ENCODE assay signal across 1 cellular context in genomic region chr11:2839395-2839941, GRCh38.
A peak's percentile ranks its signal among the peaks of the same experiment; 100 is the strongest.
TF ChIP-seq lines count a peak whose summit lies in the region.

No MANE protein-coding gene starts in this region.

TF ChIP-seq in HepG2, 621 proteins besides CTCF, POLR2A, EP300 and RAD21 (continued from another document and continues in another):
- TF ChIP-seq ZNF138 (CRISPR knock-in tag; IDR thresholded peaks at IDR 0.05; ENCODE audit: low read depth) (no peak), ZNF224 (CRISPR knock-in tag; IDR thresholded peaks at IDR 0.05) (no peak), PHF8 (CRISPR knock-in tag; IDR thresholded peaks at IDR 0.05) (no peak), ZNF770 (CRISPR knock-in tag; IDR thresholded peaks at IDR 0.05) (no peak), HMGA1 (CRISPR knock-in tag; conservative IDR thresholded peaks at IDR 0.05) (no peak), NAIF1 (CRISPR knock-in tag; IDR thresholded peaks at IDR 0.05; ENCODE audit: borderline replicate concordance) (no peak), ZNF10 (CRISPR knock-in tag; IDR thresholded peaks at IDR 0.05; ENCODE audit: borderline replicate concordance, low read depth) (no peak), FOXK1 (CRISPR knock-in tag; IDR thresholded peaks at IDR 0.05; ENCODE audit: borderline replicate concordance, low read depth) (no peak), ZNF672 (CRISPR knock-in tag; IDR thresholded peaks at IDR 0.05) (no peak), SYNCRIP (IDR thresholded peaks at IDR 0.05; ENCODE audit: insufficient read depth, low read depth, low read length) (no peak), ZBTB1 (CRISPR knock-in tag; IDR thresholded peaks at IDR 0.05; ENCODE audit: borderline replicate concordance) (no peak), ZNF558 (CRISPR knock-in tag; IDR thresholded peaks at IDR 0.05; ENCODE audit: borderline replicate concordance) (no peak), RFX5 (IDR thresholded peaks at IDR 0.05; ENCODE audit: low read depth, low read length) (no peak), ZMYM2 (CRISPR knock-in tag; IDR thresholded peaks at IDR 0.05) (no peak), SCMH1 (CRISPR knock-in tag; IDR thresholded peaks at IDR 0.05; ENCODE audit: borderline replicate concordance) (no peak), CBX2 (IDR thresholded peaks at IDR 0.05; ENCODE audit: low read depth, low read length) (no peak), CBX2 (CRISPR knock-in tag; IDR thresholded peaks at IDR 0.05; ENCODE audit: low read depth) (no peak), ZNF501 (CRISPR knock-in tag; IDR thresholded peaks at IDR 0.05) (no peak), GZF1 (CRISPR knock-in tag; IDR thresholded peaks at IDR 0.05) (no peak), SMYD3 (CRISPR knock-in tag; IDR thresholded peaks at IDR 0.05) (no peak), SP140L (CRISPR knock-in tag; IDR thresholded peaks at IDR 0.05; ENCODE audit: borderline replicate concordance) (no peak), KLF12 (CRISPR knock-in tag; IDR thresholded peaks at IDR 0.05; ENCODE audit: borderline replicate concordance) (no peak), IKZF4 (CRISPR knock-in tag; IDR thresholded peaks at IDR 0.05; ENCODE audit: borderline replicate concordance, low read depth, not compliant biosample characterization) (no peak), IRF9 (CRISPR knock-in tag; IDR thresholded peaks at IDR 0.05; ENCODE audit: borderline replicate concordance) (no peak; the same call in 1 of the 2 replicates), ZNF335 (CRISPR knock-in tag; IDR thresholded peaks at IDR 0.05) (0 out of 2 replicates have a peak, but pooled peaks have one; percentile 31), NR2C2 (CRISPR knock-in tag; IDR thresholded peaks at IDR 0.05; ENCODE audit: borderline replicate concordance) (no peak), IRX3 (CRISPR knock-in tag; IDR thresholded peaks at IDR 0.05; ENCODE audit: borderline replicate concordance, low read depth) (no peak), ZNF343 (CRISPR knock-in tag; IDR thresholded peaks at IDR 0.05) (no peak), XRCC5 (optimal IDR thresholded peaks at IDR 0.05; ENCODE audit: low read length) (no peak), NR3C1 (CRISPR knock-in tag; IDR thresholded peaks at IDR 0.05) (no peak), GABPA (IDR thresholded peaks at IDR 0.05; ENCODE audit: low read depth, low read length) (no peak), GABPA (CRISPR knock-in tag; IDR thresholded peaks at IDR 0.05; ENCODE audit: low read depth) (no peak), BRD4 (CRISPR knock-in tag; IDR thresholded peaks at IDR 0.05) (no peak), AFF4 (CRISPR knock-in tag; IDR thresholded peaks at IDR 0.05) (no peak), PHF20 (CRISPR knock-in tag; IDR thresholded peaks at IDR 0.05) (no peak), ZNF816 (CRISPR knock-in tag; IDR thresholded peaks at IDR 0.05; ENCODE audit: borderline replicate concordance) (no peak), MTF2 (CRISPR knock-in tag; IDR thresholded peaks at IDR 0.05; ENCODE audit: borderline replicate concordance) (no peak), MIER2 (CRISPR knock-in tag; IDR thresholded peaks at IDR 0.05) (no peak), ZNF383 (CRISPR knock-in tag; IDR thresholded peaks at IDR 0.05; ENCODE audit: borderline replicate concordance) (no peak)
- TF ChIP-seq, protein P1, sequence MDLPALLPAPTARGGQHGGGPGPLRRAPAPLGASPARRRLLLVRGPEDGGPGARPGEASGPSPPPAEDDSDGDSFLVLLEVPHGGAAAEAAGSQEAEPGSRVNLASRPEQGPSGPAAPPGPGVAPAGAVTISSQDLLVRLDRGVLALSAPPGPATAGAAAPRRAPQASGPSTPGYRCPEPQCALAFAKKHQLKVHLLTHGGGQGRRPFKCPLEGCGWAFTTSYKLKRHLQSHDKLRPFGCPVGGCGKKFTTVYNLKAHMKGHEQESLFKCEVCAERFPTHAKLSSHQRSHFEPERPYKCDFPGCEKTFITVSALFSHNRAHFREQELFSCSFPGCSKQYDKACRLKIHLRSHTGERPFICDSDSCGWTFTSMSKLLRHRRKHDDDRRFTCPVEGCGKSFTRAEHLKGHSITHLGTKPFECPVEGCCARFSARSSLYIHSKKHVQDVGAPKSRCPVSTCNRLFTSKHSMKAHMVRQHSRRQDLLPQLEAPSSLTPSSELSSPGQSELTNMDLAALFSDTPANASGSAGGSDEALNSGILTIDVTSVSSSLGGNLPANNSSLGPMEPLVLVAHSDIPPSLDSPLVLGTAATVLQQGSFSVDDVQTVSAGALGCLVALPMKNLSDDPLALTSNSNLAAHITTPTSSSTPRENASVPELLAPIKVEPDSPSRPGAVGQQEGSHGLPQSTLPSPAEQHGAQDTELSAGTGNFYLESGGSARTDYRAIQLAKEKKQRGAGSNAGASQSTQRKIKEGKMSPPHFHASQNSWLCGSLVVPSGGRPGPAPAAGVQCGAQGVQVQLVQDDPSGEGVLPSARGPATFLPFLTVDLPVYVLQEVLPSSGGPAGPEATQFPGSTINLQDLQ (CRISPR knock-in tag; IDR thresholded peaks at IDR 0.05), result no peak
- TF ChIP-seq, protein P2, sequence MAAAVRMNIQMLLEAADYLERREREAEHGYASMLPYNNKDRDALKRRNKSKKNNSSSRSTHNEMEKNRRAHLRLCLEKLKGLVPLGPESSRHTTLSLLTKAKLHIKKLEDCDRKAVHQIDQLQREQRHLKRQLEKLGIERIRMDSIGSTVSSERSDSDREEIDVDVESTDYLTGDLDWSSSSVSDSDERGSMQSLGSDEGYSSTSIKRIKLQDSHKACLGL (CRISPR knock-in tag; IDR thresholded peaks at IDR 0.05), result peak; percentile 43; the same call in 1 of the 2 replicates
- TF ChIP-seq, protein P3, sequence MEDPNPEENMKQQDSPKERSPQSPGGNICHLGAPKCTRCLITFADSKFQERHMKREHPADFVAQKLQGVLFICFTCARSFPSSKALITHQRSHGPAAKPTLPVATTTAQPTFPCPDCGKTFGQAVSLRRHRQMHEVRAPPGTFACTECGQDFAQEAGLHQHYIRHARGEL (CRISPR knock-in tag; IDR thresholded peaks at IDR 0.05), result no peak
- TF ChIP-seq, protein P4, sequence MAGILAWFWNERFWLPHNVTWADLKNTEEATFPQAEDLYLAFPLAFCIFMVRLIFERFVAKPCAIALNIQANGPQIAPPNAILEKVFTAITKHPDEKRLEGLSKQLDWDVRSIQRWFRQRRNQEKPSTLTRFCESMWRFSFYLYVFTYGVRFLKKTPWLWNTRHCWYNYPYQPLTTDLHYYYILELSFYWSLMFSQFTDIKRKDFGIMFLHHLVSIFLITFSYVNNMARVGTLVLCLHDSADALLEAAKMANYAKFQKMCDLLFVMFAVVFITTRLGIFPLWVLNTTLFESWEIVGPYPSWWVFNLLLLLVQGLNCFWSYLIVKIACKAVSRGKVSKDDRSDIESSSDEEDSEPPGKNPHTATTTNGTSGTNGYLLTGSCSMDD (CRISPR knock-in tag; IDR thresholded peaks at IDR 0.05), result 0 out of 2 replicates have a peak, but pooled peaks have one; percentile 30
- TF ChIP-seq, protein P5, sequence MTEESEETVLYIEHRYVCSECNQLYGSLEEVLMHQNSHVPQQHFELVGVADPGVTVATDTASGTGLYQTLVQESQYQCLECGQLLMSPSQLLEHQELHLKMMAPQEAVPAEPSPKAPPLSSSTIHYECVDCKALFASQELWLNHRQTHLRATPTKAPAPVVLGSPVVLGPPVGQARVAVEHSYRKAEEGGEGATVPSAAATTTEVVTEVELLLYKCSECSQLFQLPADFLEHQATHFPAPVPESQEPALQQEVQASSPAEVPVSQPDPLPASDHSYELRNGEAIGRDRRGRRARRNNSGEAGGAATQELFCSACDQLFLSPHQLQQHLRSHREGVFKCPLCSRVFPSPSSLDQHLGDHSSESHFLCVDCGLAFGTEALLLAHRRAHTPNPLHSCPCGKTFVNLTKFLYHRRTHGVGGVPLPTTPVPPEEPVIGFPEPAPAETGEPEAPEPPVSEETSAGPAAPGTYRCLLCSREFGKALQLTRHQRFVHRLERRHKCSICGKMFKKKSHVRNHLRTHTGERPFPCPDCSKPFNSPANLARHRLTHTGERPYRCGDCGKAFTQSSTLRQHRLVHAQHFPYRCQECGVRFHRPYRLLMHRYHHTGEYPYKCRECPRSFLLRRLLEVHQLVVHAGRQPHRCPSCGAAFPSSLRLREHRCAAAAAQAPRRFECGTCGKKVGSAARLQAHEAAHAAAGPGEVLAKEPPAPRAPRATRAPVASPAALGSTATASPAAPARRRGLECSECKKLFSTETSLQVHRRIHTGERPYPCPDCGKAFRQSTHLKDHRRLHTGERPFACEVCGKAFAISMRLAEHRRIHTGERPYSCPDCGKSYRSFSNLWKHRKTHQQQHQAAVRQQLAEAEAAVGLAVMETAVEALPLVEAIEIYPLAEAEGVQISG (CRISPR knock-in tag; IDR thresholded peaks at IDR 0.05), result no peak
- TF ChIP-seq, protein P6, sequence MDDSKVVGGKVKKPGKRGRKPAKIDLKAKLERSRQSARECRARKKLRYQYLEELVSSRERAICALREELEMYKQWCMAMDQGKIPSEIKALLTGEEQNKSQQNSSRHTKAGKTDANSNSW (CRISPR knock-in tag; IDR thresholded peaks at IDR 0.05; ENCODE audit: borderline replicate concordance), result no peak
- TF ChIP-seq, protein P7, sequence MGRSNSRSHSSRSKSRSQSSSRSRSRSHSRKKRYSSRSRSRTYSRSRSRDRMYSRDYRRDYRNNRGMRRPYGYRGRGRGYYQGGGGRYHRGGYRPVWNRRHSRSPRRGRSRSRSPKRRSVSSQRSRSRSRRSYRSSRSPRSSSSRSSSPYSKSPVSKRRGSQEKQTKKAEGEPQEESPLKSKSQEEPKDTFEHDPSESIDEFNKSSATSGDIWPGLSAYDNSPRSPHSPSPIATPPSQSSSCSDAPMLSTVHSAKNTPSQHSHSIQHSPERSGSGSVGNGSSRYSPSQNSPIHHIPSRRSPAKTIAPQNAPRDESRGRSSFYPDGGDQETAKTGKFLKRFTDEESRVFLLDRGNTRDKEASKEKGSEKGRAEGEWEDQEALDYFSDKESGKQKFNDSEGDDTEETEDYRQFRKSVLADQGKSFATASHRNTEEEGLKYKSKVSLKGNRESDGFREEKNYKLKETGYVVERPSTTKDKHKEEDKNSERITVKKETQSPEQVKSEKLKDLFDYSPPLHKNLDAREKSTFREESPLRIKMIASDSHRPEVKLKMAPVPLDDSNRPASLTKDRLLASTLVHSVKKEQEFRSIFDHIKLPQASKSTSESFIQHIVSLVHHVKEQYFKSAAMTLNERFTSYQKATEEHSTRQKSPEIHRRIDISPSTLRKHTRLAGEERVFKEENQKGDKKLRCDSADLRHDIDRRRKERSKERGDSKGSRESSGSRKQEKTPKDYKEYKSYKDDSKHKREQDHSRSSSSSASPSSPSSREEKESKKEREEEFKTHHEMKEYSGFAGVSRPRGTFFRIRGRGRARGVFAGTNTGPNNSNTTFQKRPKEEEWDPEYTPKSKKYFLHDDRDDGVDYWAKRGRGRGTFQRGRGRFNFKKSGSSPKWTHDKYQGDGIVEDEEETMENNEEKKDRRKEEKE (IDR thresholded peaks at IDR 0.05), result no peak
- TF ChIP-seq, protein P8, sequence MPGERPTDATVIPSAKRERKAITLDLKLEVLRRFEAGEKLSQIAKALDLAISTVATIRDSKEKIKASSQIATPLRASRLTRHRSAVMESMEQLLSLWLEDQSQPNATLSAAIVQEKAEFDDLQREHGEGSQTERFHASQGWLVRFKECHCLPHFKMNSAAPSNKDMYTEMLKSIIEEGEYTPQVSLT (CRISPR knock-in tag; IDR thresholded peaks at IDR 0.05; ENCODE audit: borderline replicate concordance, low read depth), result no peak
- TF ChIP-seq, protein P9, sequence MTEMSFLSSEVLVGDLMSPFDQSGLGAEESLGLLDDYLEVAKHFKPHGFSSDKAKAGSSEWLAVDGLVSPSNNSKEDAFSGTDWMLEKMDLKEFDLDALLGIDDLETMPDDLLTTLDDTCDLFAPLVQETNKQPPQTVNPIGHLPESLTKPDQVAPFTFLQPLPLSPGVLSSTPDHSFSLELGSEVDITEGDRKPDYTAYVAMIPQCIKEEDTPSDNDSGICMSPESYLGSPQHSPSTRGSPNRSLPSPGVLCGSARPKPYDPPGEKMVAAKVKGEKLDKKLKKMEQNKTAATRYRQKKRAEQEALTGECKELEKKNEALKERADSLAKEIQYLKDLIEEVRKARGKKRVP (CRISPR knock-in tag; IDR thresholded peaks at IDR 0.05), result no peak
